9 cellular contexts compared by ENCODE assay signal in genomic region chr10:53839437-53840039, GRCh38.
DNase-seq lines count a peak whose midpoint lies in the region; ATAC-seq and TF ChIP-seq lines count a peak whose summit lies in the region.
"Had no signal": no experiment of that assay in that cellular context is flagged by ENCODE, and none has a peak within 500 bp of the region (broad histone marks: within the 10 kb centered on the region; RNA-seq: fewer than 3 reads in every experiment).

No MANE protein-coding gene starts in this region.

- POLR2A ChIA-PET in MCF 10A (lab: Yijun Ruan, JAX), result interaction anchor here (0.6 to 0.8 kb wide), 2 partner anchors 15 to 21 kb away, joined by 3 read pairs; no protein-coding TSS in a partner anchor

- H3K4me1 Mint-ChIP-seq in MCF 10A (ENCODE audit: insufficient read depth, unreplicated experiment), result peaks cover 24% of the 10 kb centered on the region
- no peaks in the 10 kb centered on the region for H3K4me1 Mint-ChIP-seq in activated naive CD4-positive, alpha-beta T cell treated with anti-CD3 and anti-CD28 coated beads, Interleukin-2, amount 10 ng/mL, durations not matched to agents 7 days and 5 days

- H3K27ac Mint-ChIP-seq in MCF 10A (ENCODE audit: low read depth, unreplicated experiment), result no peak overlapping the region
- H3K27ac Mint-ChIP-seq in activated naive CD4-positive, alpha-beta T cell treated with anti-CD3 and anti-CD28 coated beads, Interleukin-2, amount 10 ng/mL, durations not matched to agents 7 days and 5 days, result no peak overlapping the region

- intact Hi-C loops in MCF 10A (cut with micrococcal nuclease), result loop anchor here (1.0 to 10.0 kb wide), 7 partner anchors 158 to 957 kb away; no protein-coding TSS in a partner anchor

- H3K4me3 Mint-ChIP-seq in MCF 10A (ENCODE audit: unreplicated experiment), result no peak overlapping the region
- H3K4me3 Mint-ChIP-seq in activated naive CD4-positive, alpha-beta T cell treated with anti-CD3 and anti-CD28 coated beads, Interleukin-2, amount 10 ng/mL, durations not matched to agents 7 days and 5 days, result no peak overlapping the region

- no peaks in the 10 kb centered on the region for H3K27me3 Mint-ChIP-seq in MCF 10A (ENCODE audit: insufficient read depth, unreplicated experiment)
- H3K27me3 Mint-ChIP-seq in activated naive CD4-positive, alpha-beta T cell treated with anti-CD3 and anti-CD28 coated beads, Interleukin-2, amount 10 ng/mL, durations not matched to agents 7 days and 5 days, result no peaks in the 10 kb centered on the region

- H3K36me3 Mint-ChIP-seq in MCF 10A (ENCODE audit: insufficient read depth, unreplicated experiment), result no peaks in the 10 kb centered on the region
- no peaks in the 10 kb centered on the region for H3K36me3 Mint-ChIP-seq in activated naive CD4-positive, alpha-beta T cell treated with anti-CD3 and anti-CD28 coated beads, Interleukin-2, amount 10 ng/mL, durations not matched to agents 7 days and 5 days

- ATAC-seq in HG02642 (IDR thresholded peaks at IDR 0.05; ENCODE audit: poor library complexity, unreplicated experiment), result no peak

- TF ChIP-seq CTCF in NB4 (IDR thresholded peaks at IDR 0.05; ENCODE audit: low read depth, low read length) (no peak), MCF 10A (IDR thresholded peaks at IDR 0.05; ENCODE audit: unreplicated experiment) (peak; percentile 60), GM13976 (IDR thresholded peaks at IDR 0.05; ENCODE audit: borderline replicate concordance, control extremely low read depth, extremely low read depth, insufficient read depth, missing control alignments) (no peak)

- CTCF ChIA-PET in MCF 10A (lab: Yijun Ruan, JAX), result interaction anchor here (0.5 to 1.4 kb wide), 26 partner anchors 9 to 1022 kb away, joined by 3 to 10 read pairs (median 4); no protein-coding TSS in a partner anchor
- CTCF ChIA-PET in activated naive CD4-positive, alpha-beta T cell treated with anti-CD3 and anti-CD28 coated beads, Interleukin-2, amount 10 ng/mL, durations not matched to agents 7 days and 5 days (lab: Charles Lee), result no interaction called here

- no peaks in the 10 kb centered on the region for H3K9me3 Mint-ChIP-seq in MCF 10A (ENCODE audit: unreplicated experiment)
- peaks cover 2% of the 10 kb centered on the region for H3K9me3 Mint-ChIP-seq in activated naive CD4-positive, alpha-beta T cell treated with anti-CD3 and anti-CD28 coated beads, Interleukin-2, amount 10 ng/mL, durations not matched to agents 7 days and 5 days

- in situ Hi-C loops in GM13976 (cut with MboI; ENCODE audit: low sequenced_read_pairs, unreplicated experiment), result no loop called here

- BruUV-seq in MCF 10A (replicated peaks; lab: Mats Ljungman, UMichigan), result no TSS peak

- DNase-seq in GM03348 (ENCODE audit: low spot score), result peak; percentile 13
- DNase-seq in NB4 (ENCODE audit: low read depth), result peak; percentile 28
- peak; percentile 47 for DNase-seq in MCF 10A (ENCODE audit: unreplicated experiment)
- DNase-seq in myocyte (ENCODE audit: low read depth), result peak; percentile 18
- no peak for DNase-seq in activated CD4-positive, CD25-positive, alpha-beta regulatory T cell treated with anti-CD3 and anti-CD28 coated beads, Interleukin-2, amount 50 U/mL, for 72 hours
- no peak for DNase-seq in GM13976 (ENCODE audit: low spot score)
- DNase-seq in activated naive CD4-positive, alpha-beta T cell treated with anti-CD3 and anti-CD28 coated beads, Interleukin-2, amount 10 ng/mL, durations not matched to agents 7 days and 5 days, result no peak
- DNase-seq: NCI-H1930 had no signal

- TF ChIP-seq POLR2A in NB4 (IDR thresholded peaks at IDR 0.05; ENCODE audit: extremely low read depth, insufficient read length), result no peak

- H3K4me3 ChIP-seq in NB4 (ENCODE audit: low read depth, low read length), result no peak overlapping the region

Comparison
In these comparisons a context has a peak if more than half of its experiments do, and no peak if none do; other contexts are left out.
1. DNase-seq: peak in GM03348 (single experiment), NB4 (single experiment), MCF 10A (single experiment) and myocyte (single experiment); none in activated CD4-positive, CD25-positive, alpha-beta regulatory T cell treated with anti-CD3 and anti-CD28 coated beads, Interleukin-2, amount 50 U/mL, for 72 hours (single experiment), GM13976 (single experiment) and activated naive CD4-positive, alpha-beta T cell treated with anti-CD3 and anti-CD28 coated beads, Interleukin-2, amount 10 ng/mL, durations not matched to agents 7 days and 5 days (single experiment).